1 cellular context compared by ENCODE assay signal in the genomic region with DNA sequence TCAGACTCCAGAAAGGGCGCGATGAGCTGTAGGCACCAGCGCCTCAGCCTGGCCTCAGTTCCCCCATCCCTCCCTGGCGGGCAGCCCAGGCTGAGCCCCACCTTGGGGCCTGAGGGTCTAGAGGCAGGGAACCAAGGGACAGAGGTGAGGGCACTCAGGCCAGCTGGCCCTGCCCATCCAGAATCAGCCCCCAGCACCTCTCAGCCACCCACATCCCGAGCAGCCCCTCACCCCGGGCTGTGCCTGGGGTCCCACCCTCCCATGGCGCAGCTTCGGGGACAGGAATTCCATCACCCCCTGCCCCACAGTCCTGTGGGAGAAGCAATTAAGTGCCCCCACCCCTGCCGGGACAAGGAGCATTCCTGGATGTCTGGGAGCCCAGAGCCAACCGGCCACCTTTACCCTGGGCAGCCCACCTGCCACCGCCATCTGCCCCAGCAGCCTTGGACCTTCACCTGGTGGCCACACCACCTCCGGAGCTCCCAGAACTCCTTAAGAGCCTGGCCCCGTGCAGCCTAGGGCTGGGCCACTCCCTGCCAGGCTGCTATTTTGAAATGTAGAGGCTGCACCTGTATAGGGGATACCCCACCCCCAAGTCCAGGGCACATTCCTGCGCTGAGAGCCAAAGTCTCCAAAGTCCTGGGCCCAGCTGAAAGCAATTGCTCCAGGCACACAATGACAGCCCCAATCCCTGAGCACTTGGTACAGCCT.
TF ChIP-seq lines count a peak whose summit lies in the region.

No MANE protein-coding gene starts in this region.

TF ChIP-seq in H1, 55 proteins besides CTCF, POLR2A, EP300 and RAD21:
- TF ChIP-seq POU5F1 (IDR thresholded peaks at IDR 0.05; ENCODE audit: low read depth, low read length), result no peak
- TF ChIP-seq, protein P1, sequence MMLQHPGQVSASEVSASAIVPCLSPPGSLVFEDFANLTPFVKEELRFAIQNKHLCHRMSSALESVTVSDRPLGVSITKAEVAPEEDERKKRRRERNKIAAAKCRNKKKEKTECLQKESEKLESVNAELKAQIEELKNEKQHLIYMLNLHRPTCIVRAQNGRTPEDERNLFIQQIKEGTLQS (IDR thresholded peaks at IDR 0.05; ENCODE audit: insufficient read depth, low read depth, low read length), result no peak
- TF ChIP-seq, protein P2, sequence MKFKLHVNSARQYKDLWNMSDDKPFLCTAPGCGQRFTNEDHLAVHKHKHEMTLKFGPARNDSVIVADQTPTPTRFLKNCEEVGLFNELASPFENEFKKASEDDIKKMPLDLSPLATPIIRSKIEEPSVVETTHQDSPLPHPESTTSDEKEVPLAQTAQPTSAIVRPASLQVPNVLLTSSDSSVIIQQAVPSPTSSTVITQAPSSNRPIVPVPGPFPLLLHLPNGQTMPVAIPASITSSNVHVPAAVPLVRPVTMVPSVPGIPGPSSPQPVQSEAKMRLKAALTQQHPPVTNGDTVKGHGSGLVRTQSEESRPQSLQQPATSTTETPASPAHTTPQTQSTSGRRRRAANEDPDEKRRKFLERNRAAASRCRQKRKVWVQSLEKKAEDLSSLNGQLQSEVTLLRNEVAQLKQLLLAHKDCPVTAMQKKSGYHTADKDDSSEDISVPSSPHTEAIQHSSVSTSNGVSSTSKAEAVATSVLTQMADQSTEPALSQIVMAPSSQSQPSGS (IDR thresholded peaks at IDR 0.05; ENCODE audit: low read length), result no peak
- no peak for TF ChIP-seq KDM4A (IDR thresholded peaks at IDR 0.05; ENCODE audit: low read depth, low read length, severe bottlenecking)
- TF ChIP-seq FOSL1 (IDR thresholded peaks at IDR 0.05; ENCODE audit: insufficient read depth, low read depth, low read length), result no peak
- TF ChIP-seq TEAD4 (IDR thresholded peaks at IDR 0.05; ENCODE audit: low read depth, low read length), result peak; percentile 69
- peak in 1 of 2 experiments; percentile 41; a peak in 1 of 4 replicates for TF ChIP-seq SIN3A (conservative IDR thresholded peaks at IDR 0.05 in 1 of 2, IDR thresholded peaks at IDR 0.05 in 1 of 2; ENCODE audit: low read depth in 1 of 2, low read length in 2 of 2)
- TF ChIP-seq JUND (IDR thresholded peaks at IDR 0.05; ENCODE audit: low read length), result no peak
- no peak for TF ChIP-seq CHD1 (IDR thresholded peaks at IDR 0.05; ENCODE audit: low read depth, low read length)
- TF ChIP-seq TCF12 (IDR thresholded peaks at IDR 0.05; ENCODE audit: low read depth, low read length), result 0 out of 2 replicates have a peak, but pooled peaks have one; percentile 22
- TF ChIP-seq CBX8 (IDR thresholded peaks at IDR 0.05; ENCODE audit: borderline replicate concordance, low read depth, low read length), result no peak
- no peak for TF ChIP-seq JUN (IDR thresholded peaks at IDR 0.05; ENCODE audit: low read depth, low read length)
- no peak for TF ChIP-seq KDM5A (IDR thresholded peaks at IDR 0.05; ENCODE audit: low read length)
TF ChIP-seq in H1: peak in this region for 3.
